Comparison of ENCODE assay signal across 8 cellular contexts in genomic region chr4:173332963-173333657, GRCh38. TPM values are rescaled to one million over a fixed set of nuclear protein-coding genes. Genes with fewer than 3 reads are reported as not detected.
DNase-seq lines count a peak whose midpoint lies in the region; ATAC-seq and TF ChIP-seq lines count a peak whose summit lies in the region.

No MANE protein-coding gene starts in this region.

- peak overlapping the region; percentile 99 for H3K27ac Mint-ChIP-seq in activated T-helper 17 cell treated with anti-CD3 and anti-CD28 coated beads, Interleukin-2, amount 50 U/mL, for 72 hours

- no peak for TF ChIP-seq EP300 in gastroesophageal sphincter (IDR thresholded peaks at IDR 0.05)

- DNase-seq in AG09309 (ENCODE audit: low read depth) (no peak), gastrocnemius medialis (no peak), ecto neural progenitor cell (ENCODE audit: low spot score) (no peak), NCI-H748 treated with DMSO at 0.1 percent for 48 hours (lab: John Stamatoyannopoulos, UW) (no peak), Ammon's horn (ENCODE audit: low spot score) (no peak)

- H3K4me1 ChIP-seq in HUES48 (ENCODE audit: control insufficient read depth, insufficient read depth, low read length): peaks cover 20% of the 10 kb centered on the region
- peaks cover 0 to 43% (median 0%) of the 10 kb centered on the region in 3 donors for H3K4me1 ChIP-seq in gastroesophageal sphincter
- peaks cover 8 to 20% of the 10 kb centered on the region in 2 donors for H3K4me1 ChIP-seq in gastrocnemius medialis

- H3K4me3 ChIP-seq in AG09309 (ENCODE audit: control insufficient read depth, low read depth, low read length) (peak overlapping the region; percentile 93), HUES48 (ENCODE audit: low read depth, low read length) (peak overlapping the region; percentile 89), gastroesophageal sphincter (peak overlapping the region; percentile 88 to 95), gastrocnemius medialis (peak overlapping the region; percentile 83 to 98 (median 92))

- peak overlapping the region; percentile 99 for H3K4me3 Mint-ChIP-seq in activated T-helper 17 cell treated with anti-CD3 and anti-CD28 coated beads, Interleukin-2, amount 50 U/mL, for 72 hours

- H3K27me3 ChIP-seq in HUES48 (ENCODE audit: control insufficient read depth, insufficient read depth, low read length): 0 out of 2 replicates have a peak, but pooled peaks cover 5% of the 10 kb centered on the region
- H3K27me3 ChIP-seq in gastroesophageal sphincter: no peaks in the 10 kb centered on the region
- no peaks in the 10 kb centered on the region for H3K27me3 ChIP-seq in gastrocnemius medialis

- in situ Hi-C loops in gastrocnemius medialis (cut with MboI; ENCODE audit: low sequenced_read_pairs in 4 of 4): loop anchor here in 1 of 4 donors (25.0 kb wide), 1 partner anchor 954 kb away; the partner anchor contains the start of genes CEP44 and FBXO8

- TF ChIP-seq CTCF in AG09309 (IDR thresholded peaks at IDR 0.05; ENCODE audit: control insufficient read depth, insufficient read depth, low read depth, low read length, missing control alignments) (no peak), gastroesophageal sphincter (IDR thresholded peaks at IDR 0.05) (no peak), gastrocnemius medialis (IDR thresholded peaks at IDR 0.05 in 4 of 5, conservative IDR thresholded peaks at IDR 0.05 in 1 of 5) (no peak)

- ATAC-seq in activated T-helper 17 cell treated with anti-CD3 and anti-CD28 coated beads, Interleukin-2, amount 50 U/mL, for 72 hours (replicated peaks): no peak
- ATAC-seq in gastroesophageal sphincter (no peak), gastrocnemius medialis (no peak)

- no peaks in the 10 kb centered on the region for H3K9me3 Mint-ChIP-seq in activated T-helper 17 cell treated with anti-CD3 and anti-CD28 coated beads, Interleukin-2, amount 50 U/mL, for 72 hours

- H3K36me3 ChIP-seq in HUES48 (ENCODE audit: control insufficient read depth, insufficient read depth, low read length) (peaks cover 51% of the 10 kb centered on the region), gastroesophageal sphincter (peaks cover 0 to 46% of the 10 kb centered on the region in 2 donors), gastrocnemius medialis (peaks cover 0 to 37% of the 10 kb centered on the region in 2 donors)

- H3K36me3 Mint-ChIP-seq in activated T-helper 17 cell treated with anti-CD3 and anti-CD28 coated beads, Interleukin-2, amount 50 U/mL, for 72 hours (ENCODE audit: low read depth): peaks cover 68% of the 10 kb centered on the region

- TF ChIP-seq POLR2A in gastroesophageal sphincter (IDR thresholded peaks at IDR 0.05) (no peak), gastrocnemius medialis (IDR thresholded peaks at IDR 0.05) (no peak)

- H3K27ac ChIP-seq in HUES48 (ENCODE audit: low read depth, low read length) (peak overlapping the region; percentile 99), gastroesophageal sphincter (peak overlapping the region; percentile 95 to 100 (median 98)), gastrocnemius medialis (peak overlapping the region; percentile 94 to 99 (median 98))

- intact Hi-C loops in gastrocnemius medialis (cut with DNase I; ENCODE audit: low total_unique reads): no loop called here

- H3K4me1 Mint-ChIP-seq in activated T-helper 17 cell treated with anti-CD3 and anti-CD28 coated beads, Interleukin-2, amount 50 U/mL, for 72 hours: peaks cover 6% of the 10 kb centered on the region

- WGBS in gastroesophageal sphincter (ENCODE audit: low coverage in 1 of 2), 2 donors: 3 to 7% methylated on average over 12 to 13 of the region's 21 CpGs

- H3K27me3 Mint-ChIP-seq in activated T-helper 17 cell treated with anti-CD3 and anti-CD28 coated beads, Interleukin-2, amount 50 U/mL, for 72 hours: no peaks in the 10 kb centered on the region

- H3K9me3 ChIP-seq in HUES48 (ENCODE audit: control insufficient read depth, insufficient read depth, low read length) (no peaks in the 10 kb centered on the region), gastroesophageal sphincter (no peaks in the 10 kb centered on the region), gastrocnemius medialis (no peaks in the 10 kb centered on the region)

- H3K9ac ChIP-seq in HUES48 (ENCODE audit: low read depth, low read length): peak overlapping the region; percentile 98

RNA-seq across cellular contexts. Expression of gene HMGB2, which starts 1.0 kb away (rescaled TPM):
- total RNA-seq in activated T-helper 17 cell treated with anti-CD3 and anti-CD28 coated beads, Interleukin-2, amount 50 U/mL, for 72 hours: 100 to 1,000 TPM; 431 to 468 TPM
- total RNA-seq in gastroesophageal sphincter (10 to 100 TPM; 32.0 to 63.3 (median 47.5) TPM), gastrocnemius medialis (10 to 100 TPM in 3 of 4 donors, 1 to 10 TPM in 1; 4.1 to 61.6 (median 21.2) TPM)

RNA-seq across cellular contexts. Expression of gene SAP30, which starts 37.6 kb away (rescaled TPM):
- 10 to 100 TPM; 31.7 to 57.4 TPM for total RNA-seq in activated T-helper 17 cell treated with anti-CD3 and anti-CD28 coated beads, Interleukin-2, amount 50 U/mL, for 72 hours
- total RNA-seq in gastroesophageal sphincter (10 to 100 TPM; 36.5 to 53.4 (median 41.9) TPM), gastrocnemius medialis (10 to 100 TPM; 13.3 to 24.8 (median 18.2) TPM)

Comparison
In these comparisons a context has a peak if more than half of its experiments do, and no peak if none do; other contexts are left out.
1. RNA of gene HMGB2, which starts 1.0 kb away (total RNA-seq): 431 to 468 TPM in activated T-helper 17 cell treated with anti-CD3 and anti-CD28 coated beads, Interleukin-2, amount 50 U/mL, for 72 hours; 32.0 to 63.3 TPM in gastroesophageal sphincter and 4.1 to 61.6 TPM in gastrocnemius medialis; every median in the first group is over 4 times any median in the second.
2. Peak in every context shown above with its lines, with median percentiles within 50 percentile points of each other: H3K4me3 ChIP-seq and H3K27ac ChIP-seq.